1 cellular context compared by ENCODE assay signal in the genomic region with DNA sequence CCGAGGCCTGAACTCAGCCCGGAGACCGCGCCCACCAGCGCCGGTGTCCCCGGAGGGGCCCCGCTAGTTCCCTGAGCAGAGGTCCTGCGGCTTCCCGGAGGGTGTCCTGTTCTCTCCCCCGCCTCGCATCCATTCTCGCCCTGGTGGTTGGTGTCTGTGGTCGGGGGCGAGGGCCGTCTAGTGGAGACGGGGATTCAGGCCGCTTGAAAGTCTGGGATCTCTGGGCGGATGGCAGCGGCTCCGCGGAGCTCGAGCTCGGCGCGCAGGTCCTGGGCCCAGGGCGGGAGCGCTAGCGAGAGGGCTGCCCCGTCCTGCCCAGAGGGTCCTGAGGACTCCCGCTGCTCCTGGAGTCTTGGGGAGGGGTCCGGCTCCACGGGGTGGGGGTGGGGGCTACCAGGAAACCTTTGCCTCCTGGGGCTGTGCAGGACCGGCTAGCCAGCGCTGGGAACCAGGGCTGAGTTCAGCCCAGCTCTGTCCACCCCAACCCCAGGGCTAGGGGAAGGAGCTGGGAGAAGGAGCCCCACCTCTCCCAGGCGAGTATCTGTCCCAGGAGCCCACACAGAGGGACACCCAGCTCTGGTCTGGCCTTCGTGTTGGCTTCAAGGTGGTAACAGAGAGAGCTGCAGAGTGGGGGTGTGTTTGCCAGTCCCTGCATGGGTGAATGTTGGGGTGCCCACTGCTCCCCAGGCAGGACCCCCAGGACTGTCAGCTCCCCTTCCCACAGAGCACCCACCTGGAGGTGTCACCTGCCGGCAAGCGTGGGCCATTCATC.
TF ChIP-seq lines count a peak whose summit lies in the region.

No MANE protein-coding gene starts in this region.

TF ChIP-seq in K562, 482 proteins besides CTCF, POLR2A, EP300 and RAD21:
- TF ChIP-seq HDGF (IDR thresholded peaks at IDR 0.05), result no peak
- TF ChIP-seq, protein P1, sequence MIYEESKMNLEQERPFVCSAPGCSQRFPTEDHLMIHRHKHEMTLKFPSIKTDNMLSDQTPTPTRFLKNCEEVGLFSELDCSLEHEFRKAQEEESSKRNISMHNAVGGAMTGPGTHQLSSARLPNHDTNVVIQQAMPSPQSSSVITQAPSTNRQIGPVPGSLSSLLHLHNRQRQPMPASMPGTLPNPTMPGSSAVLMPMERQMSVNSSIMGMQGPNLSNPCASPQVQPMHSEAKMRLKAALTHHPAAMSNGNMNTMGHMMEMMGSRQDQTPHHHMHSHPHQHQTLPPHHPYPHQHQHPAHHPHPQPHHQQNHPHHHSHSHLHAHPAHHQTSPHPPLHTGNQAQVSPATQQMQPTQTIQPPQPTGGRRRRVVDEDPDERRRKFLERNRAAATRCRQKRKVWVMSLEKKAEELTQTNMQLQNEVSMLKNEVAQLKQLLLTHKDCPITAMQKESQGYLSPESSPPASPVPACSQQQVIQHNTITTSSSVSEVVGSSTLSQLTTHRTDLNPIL (CRISPR knock-in tag; IDR thresholded peaks at IDR 0.05), result no peak
- TF ChIP-seq RBFOX2 (IDR thresholded peaks at IDR 0.05; ENCODE audit: low read depth, low read length), result peak; percentile 64
- no peak for TF ChIP-seq NFATC3 (IDR thresholded peaks at IDR 0.05)
- TF ChIP-seq, protein P2, sequence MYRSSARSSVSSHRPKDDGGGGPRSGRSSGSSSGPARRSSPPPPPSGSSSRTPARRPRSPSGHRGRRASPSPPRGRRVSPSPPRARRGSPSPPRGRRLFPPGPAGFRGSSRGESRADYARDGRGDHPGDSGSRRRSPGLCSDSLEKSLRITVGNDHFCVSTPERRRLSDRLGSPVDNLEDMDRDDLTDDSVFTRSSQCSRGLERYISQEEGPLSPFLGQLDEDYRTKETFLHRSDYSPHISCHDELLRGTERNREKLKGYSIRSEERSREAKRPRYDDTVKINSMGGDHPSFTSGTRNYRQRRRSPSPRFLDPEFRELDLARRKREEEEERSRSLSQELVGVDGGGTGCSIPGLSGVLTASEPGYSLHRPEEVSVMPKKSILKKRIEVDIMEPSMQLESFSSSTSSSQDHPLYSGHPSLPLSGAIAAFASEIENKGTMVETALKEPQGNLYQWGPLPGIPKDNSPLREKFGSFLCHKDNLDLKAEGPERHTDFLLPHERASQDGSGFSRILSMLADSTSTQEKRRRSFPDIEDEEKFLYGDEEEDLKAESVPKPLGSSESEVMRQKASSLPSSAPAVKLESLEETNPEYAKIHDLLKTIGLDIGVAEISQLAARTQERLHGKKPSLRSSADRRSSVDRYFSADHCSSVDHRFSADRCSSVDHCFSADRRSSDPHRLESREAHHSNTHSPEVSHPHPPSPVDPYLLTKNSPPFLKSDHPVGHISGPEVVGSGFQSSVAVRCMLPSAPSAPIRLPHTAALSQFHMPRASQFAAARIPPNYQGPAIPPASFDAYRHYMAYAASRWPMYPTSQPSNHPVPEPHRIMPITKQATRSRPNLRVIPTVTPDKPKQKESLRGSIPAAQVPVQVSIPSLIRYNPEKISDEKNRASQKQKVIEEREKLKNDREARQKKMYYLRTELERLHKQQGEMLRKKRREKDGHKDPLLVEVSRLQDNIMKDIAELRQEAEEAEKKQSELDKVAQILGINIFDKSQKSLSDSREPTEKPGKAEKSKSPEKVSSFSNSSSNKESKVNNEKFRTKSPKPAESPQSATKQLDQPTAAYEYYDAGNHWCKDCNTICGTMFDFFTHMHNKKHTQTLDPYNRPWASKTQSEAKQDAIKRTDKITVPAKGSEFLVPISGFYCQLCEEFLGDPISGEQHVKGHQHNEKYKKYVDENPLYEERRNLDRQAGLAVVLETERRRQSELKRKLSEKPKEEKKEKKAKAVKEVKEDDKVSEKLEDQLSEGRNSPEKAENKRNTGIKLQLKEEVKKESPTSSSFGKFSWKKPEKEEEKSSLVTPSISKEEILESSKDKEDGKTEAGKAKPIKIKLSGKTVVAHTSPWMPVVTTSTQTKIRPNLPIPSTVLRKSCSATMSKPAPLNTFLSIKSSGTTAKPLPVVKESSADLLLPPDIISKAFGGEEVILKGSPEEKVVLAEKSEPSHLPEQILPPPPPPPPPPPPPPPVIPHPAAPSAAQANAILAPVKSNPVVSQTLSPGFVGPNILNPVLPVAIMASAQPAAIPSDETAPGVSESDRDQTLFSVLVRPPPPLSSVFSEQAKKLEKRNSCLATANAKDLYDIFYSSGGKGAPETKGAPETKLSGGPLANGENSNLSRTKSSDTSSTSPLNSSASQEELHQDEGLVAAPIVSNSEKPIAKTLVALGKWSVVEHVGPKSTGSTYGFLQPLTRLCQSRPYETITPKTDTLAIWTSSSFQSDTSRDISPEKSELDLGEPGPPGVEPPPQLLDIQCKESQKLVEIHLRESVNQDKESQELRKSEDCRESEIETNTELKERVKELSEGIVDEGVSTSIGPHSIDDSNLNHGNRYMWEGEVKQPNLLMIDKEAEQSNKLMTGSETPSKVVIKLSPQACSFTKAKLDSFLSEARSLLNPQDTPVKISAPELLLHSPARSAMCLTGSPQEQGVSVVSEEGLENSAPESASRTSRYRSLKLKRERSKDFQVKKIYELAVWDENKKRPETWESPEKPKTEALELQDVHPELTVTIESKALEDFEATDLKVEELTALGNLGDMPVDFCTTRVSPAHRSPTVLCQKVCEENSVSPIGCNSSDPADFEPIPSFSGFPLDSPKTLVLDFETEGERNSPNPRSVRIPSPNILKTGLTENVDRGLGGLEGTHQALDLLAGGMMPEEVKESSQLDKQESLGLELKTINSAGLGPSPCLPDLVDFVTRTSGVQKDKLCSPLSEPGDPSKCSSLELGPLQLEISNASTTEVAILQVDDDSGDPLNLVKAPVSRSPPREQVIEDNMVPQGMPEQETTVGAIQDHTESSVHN (IDR thresholded peaks at IDR 0.05; ENCODE audit: borderline replicate concordance in 1 of 2, low read depth in 1 of 2), result no peak
- no peak for TF ChIP-seq RBM25 (IDR thresholded peaks at IDR 0.05; ENCODE audit: low read depth, low read length, severe bottlenecking)
- no peak for TF ChIP-seq SMARCA5 (IDR thresholded peaks at IDR 0.05)
- TF ChIP-seq, protein P3, sequence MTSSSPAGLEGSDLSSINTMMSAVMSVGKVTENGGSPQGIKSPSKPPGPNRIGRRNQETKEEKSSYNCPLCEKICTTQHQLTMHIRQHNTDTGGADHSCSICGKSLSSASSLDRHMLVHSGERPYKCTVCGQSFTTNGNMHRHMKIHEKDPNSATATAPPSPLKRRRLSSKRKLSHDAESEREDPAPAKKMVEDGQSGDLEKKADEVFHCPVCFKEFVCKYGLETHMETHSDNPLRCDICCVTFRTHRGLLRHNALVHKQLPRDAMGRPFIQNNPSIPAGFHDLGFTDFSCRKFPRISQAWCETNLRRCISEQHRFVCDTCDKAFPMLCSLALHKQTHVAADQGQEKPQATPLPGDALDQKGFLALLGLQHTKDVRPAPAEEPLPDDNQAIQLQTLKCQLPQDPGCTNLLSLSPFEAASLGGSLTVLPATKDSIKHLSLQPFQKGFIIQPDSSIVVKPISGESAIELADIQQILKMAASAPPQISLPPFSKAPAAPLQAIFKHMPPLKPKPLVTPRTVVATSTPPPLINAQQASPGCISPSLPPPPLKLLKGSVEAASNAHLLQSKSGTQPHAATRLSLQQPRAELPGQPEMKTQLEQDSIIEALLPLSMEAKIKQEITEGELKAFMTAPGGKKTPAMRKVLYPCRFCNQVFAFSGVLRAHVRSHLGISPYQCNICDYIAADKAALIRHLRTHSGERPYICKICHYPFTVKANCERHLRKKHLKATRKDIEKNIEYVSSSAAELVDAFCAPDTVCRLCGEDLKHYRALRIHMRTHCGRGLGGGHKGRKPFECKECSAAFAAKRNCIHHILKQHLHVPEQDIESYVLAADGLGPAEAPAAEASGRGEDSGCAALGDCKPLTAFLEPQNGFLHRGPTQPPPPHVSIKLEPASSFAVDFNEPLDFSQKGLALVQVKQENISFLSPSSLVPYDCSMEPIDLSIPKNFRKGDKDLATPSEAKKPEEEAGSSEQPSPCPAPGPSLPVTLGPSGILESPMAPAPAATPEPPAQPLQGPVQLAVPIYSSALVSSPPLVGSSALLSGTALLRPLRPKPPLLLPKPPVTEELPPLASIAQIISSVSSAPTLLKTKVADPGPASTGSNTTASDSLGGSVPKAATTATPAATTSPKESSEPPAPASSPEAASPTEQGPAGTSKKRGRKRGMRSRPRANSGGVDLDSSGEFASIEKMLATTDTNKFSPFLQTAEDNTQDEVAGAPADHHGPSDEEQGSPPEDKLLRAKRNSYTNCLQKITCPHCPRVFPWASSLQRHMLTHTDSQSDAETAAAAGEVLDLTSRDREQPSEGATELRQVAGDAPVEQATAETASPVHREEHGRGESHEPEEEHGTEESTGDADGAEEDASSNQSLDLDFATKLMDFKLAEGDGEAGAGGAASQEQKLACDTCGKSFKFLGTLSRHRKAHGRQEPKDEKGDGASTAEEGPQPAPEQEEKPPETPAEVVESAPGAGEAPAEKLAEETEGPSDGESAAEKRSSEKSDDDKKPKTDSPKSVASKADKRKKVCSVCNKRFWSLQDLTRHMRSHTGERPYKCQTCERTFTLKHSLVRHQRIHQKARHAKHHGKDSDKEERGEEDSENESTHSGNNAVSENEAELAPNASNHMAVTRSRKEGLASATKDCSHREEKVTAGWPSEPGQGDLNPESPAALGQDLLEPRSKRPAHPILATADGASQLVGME (CRISPR knock-in tag; IDR thresholded peaks at IDR 0.05), result no peak
- no peak for TF ChIP-seq CBX5 (IDR thresholded peaks at IDR 0.05; ENCODE audit: borderline replicate concordance, low read depth)
- no peak for TF ChIP-seq PML (IDR thresholded peaks at IDR 0.05; ENCODE audit: low read length)
- TF ChIP-seq ZNF586 (CRISPR knock-in tag; conservative IDR thresholded peaks at IDR 0.05), result no peak
- no peak for TF ChIP-seq PCBP2 (IDR thresholded peaks at IDR 0.05; ENCODE audit: low read depth, low read length, poor library complexity, severe bottlenecking)
- TF ChIP-seq NCOA2 (IDR thresholded peaks at IDR 0.05; ENCODE audit: partially characterized antibody in 2 of 2), result no peak
- peak; percentile 67; the same call in 1 of the 2 replicates for TF ChIP-seq POLR2G (IDR thresholded peaks at IDR 0.05; ENCODE audit: low read depth, low read length)
